In genomic region chr6:16106991-16107787, GRCh38 we compare ENCODE assay signal across 24 cellular contexts.
"Had no signal": no experiment of that assay in that cellular context is flagged by ENCODE, and none has a peak within 500 bp of the region (broad histone marks: within the 10 kb centered on the region; RNA-seq: fewer than 3 reads in every experiment).

No MANE protein-coding gene starts in this region.

- H3K27ac ChIP-seq: coronary artery, foreskin keratinocyte, right atrium auricular region, sigmoid colon, suprapubic skin, thyroid gland, upper lobe of left lung had no signal

- H3K4me3 Mint-ChIP-seq: endodermal cell; naive thymus-derived CD8-positive, alpha-beta T cell; neural crest cell had no signal

- H3K36me3 Mint-ChIP-seq: naive thymus-derived CD8-positive, alpha-beta T cell had no signal

- DNase-seq: effector CD4-positive, alpha-beta T cell; endodermal cell; erythroblast; foreskin keratinocyte; head of caudate nucleus; hippocampal formation; left colon; left ventricle myocardium superior; mesendoderm; naive thymus-derived CD8-positive, alpha-beta T cell; posterior cingulate gyrus; sigmoid colon; stimulated activated CD4-positive, alpha-beta T cell treated with anti-CD3 and anti-CD28 coated beads, Interleukin-2, amount 100 ng/mL, for 48 hours; stimulated activated naive CD4-positive, alpha-beta T cell treated with Interleukin-2 at 50 U/mL for 16 hours; thyroid gland; uterus had no signal

- H3K36me3 ChIP-seq: right atrium auricular region, sigmoid colon, suprapubic skin, thyroid gland, upper lobe of left lung, uterus had no signal

- FAIRE-seq: endothelial cell of umbilical vein had no signal

- H3K27ac Mint-ChIP-seq: endodermal cell; naive thymus-derived CD8-positive, alpha-beta T cell had no signal

- ATAC-seq: foreskin keratinocyte; left colon; left ventricle myocardium superior; naive thymus-derived CD8-positive, alpha-beta T cell had no signal

- H3K9me3 ChIP-seq: right atrium auricular region, sigmoid colon, suprapubic skin, thyroid gland, upper lobe of left lung, uterus had no signal

- H3K4me1 ChIP-seq: foreskin keratinocyte had no signal

- H3K27me3 ChIP-seq: foreskin keratinocyte, right atrium auricular region, sigmoid colon, suprapubic skin, thyroid gland, upper lobe of left lung, uterus had no signal

- H3K4me1 Mint-ChIP-seq: endodermal cell had no signal

- H3K9me3 Mint-ChIP-seq: endodermal cell; naive thymus-derived CD8-positive, alpha-beta T cell; neural crest cell had no signal

- H3K4me3 ChIP-seq: coronary artery, lung, right atrium auricular region, sigmoid colon, smooth muscle cell, suprapubic skin, thyroid gland, upper lobe of left lung, uterus had no signal
